ENCODE assay signal across 8 cellular contexts in genomic region chr1:222618001-222618879, GRCh38. TPM values are rescaled to one million over a fixed set of nuclear protein-coding genes. Genes with fewer than 3 reads are reported as not detected.
DNase-seq lines count a peak whose midpoint lies in the region; ATAC-seq and TF ChIP-seq lines count a peak whose summit lies in the region.

A gene with protein sequence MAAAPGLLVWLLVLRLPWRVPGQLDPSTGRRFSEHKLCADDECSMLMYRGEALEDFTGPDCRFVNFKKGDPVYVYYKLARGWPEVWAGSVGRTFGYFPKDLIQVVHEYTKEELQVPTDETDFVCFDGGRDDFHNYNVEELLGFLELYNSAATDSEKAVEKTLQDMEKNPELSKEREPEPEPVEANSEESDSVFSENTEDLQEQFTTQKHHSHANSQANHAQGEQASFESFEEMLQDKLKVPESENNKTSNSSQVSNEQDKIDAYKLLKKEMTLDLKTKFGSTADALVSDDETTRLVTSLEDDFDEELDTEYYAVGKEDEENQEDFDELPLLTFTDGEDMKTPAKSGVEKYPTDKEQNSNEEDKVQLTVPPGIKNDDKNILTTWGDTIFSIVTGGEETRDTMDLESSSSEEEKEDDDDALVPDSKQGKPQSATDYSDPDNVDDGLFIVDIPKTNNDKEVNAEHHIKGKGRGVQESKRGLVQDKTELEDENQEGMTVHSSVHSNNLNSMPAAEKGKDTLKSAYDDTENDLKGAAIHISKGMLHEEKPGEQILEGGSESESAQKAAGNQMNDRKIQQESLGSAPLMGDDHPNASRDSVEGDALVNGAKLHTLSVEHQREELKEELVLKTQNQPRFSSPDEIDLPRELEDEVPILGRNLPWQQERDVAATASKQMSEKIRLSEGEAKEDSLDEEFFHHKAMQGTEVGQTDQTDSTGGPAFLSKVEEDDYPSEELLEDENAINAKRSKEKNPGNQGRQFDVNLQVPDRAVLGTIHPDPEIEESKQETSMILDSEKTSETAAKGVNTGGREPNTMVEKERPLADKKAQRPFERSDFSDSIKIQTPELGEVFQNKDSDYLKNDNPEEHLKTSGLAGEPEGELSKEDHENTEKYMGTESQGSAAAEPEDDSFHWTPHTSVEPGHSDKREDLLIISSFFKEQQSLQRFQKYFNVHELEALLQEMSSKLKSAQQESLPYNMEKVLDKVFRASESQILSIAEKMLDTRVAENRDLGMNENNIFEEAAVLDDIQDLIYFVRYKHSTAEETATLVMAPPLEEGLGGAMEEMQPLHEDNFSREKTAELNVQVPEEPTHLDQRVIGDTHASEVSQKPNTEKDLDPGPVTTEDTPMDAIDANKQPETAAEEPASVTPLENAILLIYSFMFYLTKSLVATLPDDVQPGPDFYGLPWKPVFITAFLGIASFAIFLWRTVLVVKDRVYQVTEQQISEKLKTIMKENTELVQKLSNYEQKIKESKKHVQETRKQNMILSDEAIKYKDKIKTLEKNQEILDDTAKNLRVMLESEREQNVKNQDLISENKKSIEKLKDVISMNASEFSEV (N-terminal part only) (plus strand): TSS chr1:222618097. CDS start chr1:222618111, 14 bp downstream.

- H3K27ac Mint-ChIP-seq in CD4-positive, alpha-beta T cell: peak within 1 kb of the TSS; percentile 92
- peak within 1 kb of the TSS; percentile 93 for H3K27ac Mint-ChIP-seq in activated T-cell treated with anti-CD3 and anti-CD28 coated beads, Interleukin-2, amount 50 U/mL, for 72 hours
- H3K27ac Mint-ChIP-seq in naive thymus-derived CD8-positive, alpha-beta T cell: peak within 1 kb of the TSS; percentile 93 to 99 (median 98)

- H2AFZ ChIP-seq in PC-3 (ENCODE audit: low read length): peak within 1 kb of the TSS; percentile 81

- peaks cover 43% of the 10 kb centered on the region for H3K4me1 Mint-ChIP-seq in CD4-positive, alpha-beta T cell (ENCODE audit: low read depth)
- H3K4me1 Mint-ChIP-seq in activated T-cell treated with anti-CD3 and anti-CD28 coated beads, Interleukin-2, amount 50 U/mL, for 72 hours (ENCODE audit: low read depth): peaks cover 28% of the 10 kb centered on the region
- peaks cover 25 to 39% (median 37%) of the 10 kb centered on the region in 4 donors for H3K4me1 Mint-ChIP-seq in naive thymus-derived CD8-positive, alpha-beta T cell

- peaks cover 8% of the 10 kb centered on the region; the same call in 1 of the 2 replicates for H4K20me1 ChIP-seq in PC-3 (ENCODE audit: low read length)

- H3K9me3 Mint-ChIP-seq in CD4-positive, alpha-beta T cell: no peaks in the 10 kb centered on the region
- H3K9me3 Mint-ChIP-seq in activated T-cell treated with anti-CD3 and anti-CD28 coated beads, Interleukin-2, amount 50 U/mL, for 72 hours: no peaks in the 10 kb centered on the region
- no peaks in the 10 kb centered on the region for H3K9me3 Mint-ChIP-seq in naive thymus-derived CD8-positive, alpha-beta T cell

- POLR2A ChIA-PET in CD4-positive, alpha-beta T cell (lab: Charles Lee): interaction anchor here (1.4 to 3.1 kb wide), 4 partner anchors 16 to 95 kb away, joined by 3 to 19 read pairs (median 12); partner anchors contain the start of genes AIDA, BROX and TAF1A
- POLR2A ChIA-PET in PC-3 (lab: Charles Lee; ENCODE audit: unreplicated experiment): interaction anchor here (0.6 kb wide), 1 partner anchor 72 kb away, joined by 3 read pairs; no protein-coding TSS in a partner anchor
- POLR2A ChIA-PET in naive thymus-derived CD8-positive, alpha-beta T cell (lab: Charles Lee): interaction anchor here (0.6 to 2.9 kb wide), 5 partner anchors 16 to 622 kb away, joined by 3 to 15 read pairs (median 4); partner anchors contain the start of gene TAF1A

- no peaks in the 10 kb centered on the region for H3K9me2 ChIP-seq in PC-3 (replicated peaks; ENCODE audit: low read length)

- H3K27ac ChIP-seq in CD4-positive, alpha-beta T cell (ENCODE audit: low read depth, low read length): peak within 1 kb of the TSS; percentile 43
- H3K27ac ChIP-seq in PC-3 (ENCODE audit: low read length): no peak within 1 kb of the TSS
- H3K27ac ChIP-seq in stomach smooth muscle (ENCODE audit: low read length): peak within 1 kb of the TSS; percentile 59

- H3F3A ChIP-seq in PC-3 (ENCODE audit: low read length, unreplicated experiment): no peaks in the 10 kb centered on the region

- no peaks in the 10 kb centered on the region for H3K27me3 ChIP-seq in CD4-positive, alpha-beta T cell (ENCODE audit: control insufficient read depth, insufficient read depth, low read length)
- H3K27me3 ChIP-seq in PC-3 (ENCODE audit: low read length): no peaks in the 10 kb centered on the region
- H3K27me3 ChIP-seq in stomach smooth muscle (ENCODE audit: control insufficient read depth in 1 of 2, insufficient read depth in 2 of 2, low read length in 2 of 2): no peaks in the 10 kb centered on the region

- H3K9me3 ChIP-seq in CD4-positive, alpha-beta T cell (ENCODE audit: control insufficient read depth, low read length): no peaks in the 10 kb centered on the region
- no peaks in the 10 kb centered on the region for H3K9me3 ChIP-seq in PC-3 (ENCODE audit: low read length)
- no peaks in the 10 kb centered on the region for H3K9me3 ChIP-seq in stomach smooth muscle (ENCODE audit: control insufficient read depth in 2 of 2, low read length in 2 of 2)

- peak within 1 kb of the TSS; percentile 87 for H3K4me2 ChIP-seq in PC-3 (ENCODE audit: low read length)

- H3K36me3 ChIP-seq in PC-3 (ENCODE audit: low read depth, low read length) (peaks cover 6% of the 10 kb centered on the region; the same call in 1 of the 2 replicates), stomach smooth muscle (ENCODE audit: control insufficient read depth in 2 of 2, insufficient read depth in 2 of 2, low read length in 2 of 2) (peaks cover 3 to 6% of the 10 kb centered on the region in 2 donors)

- peak; percentile 6 to 80 (median 36) for DNase-seq in CD4-positive, alpha-beta T cell
- DNase-seq in PC-3 (peak; percentile 70), fibroblast of gingiva (ENCODE audit: low read depth) (peak; percentile 24)
- DNase-seq in activated T-cell treated with anti-CD3 and anti-CD28 coated beads, Interleukin-2, amount 50 U/mL, for 72 hours: peak; percentile 79 to 84
- peak; percentile 43 to 80 (median 59) for DNase-seq in naive thymus-derived CD8-positive, alpha-beta T cell

- peaks cover 28% of the 10 kb centered on the region for H3K27me3 Mint-ChIP-seq in CD4-positive, alpha-beta T cell
- H3K27me3 Mint-ChIP-seq in activated T-cell treated with anti-CD3 and anti-CD28 coated beads, Interleukin-2, amount 50 U/mL, for 72 hours (ENCODE audit: low read depth): peaks cover 15% of the 10 kb centered on the region
- H3K27me3 Mint-ChIP-seq in naive thymus-derived CD8-positive, alpha-beta T cell: peaks cover 3 to 20% (median 10%) of the 10 kb centered on the region in 5 donors

- CTCF ChIA-PET in CD4-positive, alpha-beta T cell (lab: Charles Lee): no interaction called here
- CTCF ChIA-PET in PC-3 (lab: Charles Lee): no interaction called here

- peaks cover 13% of the 10 kb centered on the region for H3K4me1 ChIP-seq in PC-3 (ENCODE audit: insufficient read depth, low read length)
- peaks cover 3% of the 10 kb centered on the region for H3K4me1 ChIP-seq in stomach smooth muscle (ENCODE audit: control insufficient read depth, insufficient read depth, low read length)

- H3K4me3 Mint-ChIP-seq in CD4-positive, alpha-beta T cell: peak within 1 kb of the TSS; percentile 94
- H3K4me3 Mint-ChIP-seq in activated T-cell treated with anti-CD3 and anti-CD28 coated beads, Interleukin-2, amount 50 U/mL, for 72 hours: peak within 1 kb of the TSS; percentile 88 to 90
- peak within 1 kb of the TSS; percentile 88 to 98 (median 94) for H3K4me3 Mint-ChIP-seq in naive thymus-derived CD8-positive, alpha-beta T cell

- H3K4me3 ChIP-seq in PC-3 (ENCODE audit: low read length) (peak within 1 kb of the TSS; percentile 84), stomach smooth muscle (ENCODE audit: low read length in 2 of 2) (peak within 1 kb of the TSS; percentile 84 to 85)

- TF ChIP-seq CTCF in CD4-positive, alpha-beta T cell (IDR thresholded peaks at IDR 0.05): no peak
- TF ChIP-seq CTCF in PC-3 (conservative IDR thresholded peaks at IDR 0.05; ENCODE audit: low read depth, low read length): no peak

- no TSS peak for BruUV-seq in PC-3 (replicated peaks; lab: Mats Ljungman, UMichigan)

- ATAC-seq in CD4-positive, alpha-beta T cell (ENCODE audit: poor library complexity): peak; percentile 35
- ATAC-seq in GM19351 (IDR thresholded peaks at IDR 0.05; ENCODE audit: unreplicated experiment) (peak; percentile 51), HG03460 (IDR thresholded peaks at IDR 0.05; ENCODE audit: unreplicated experiment) (peak; percentile 52), PC-3 (peak; percentile 65)
- ATAC-seq in activated T-cell treated with anti-CD3 and anti-CD28 coated beads, Interleukin-2, amount 50 U/mL, for 72 hours (replicated peaks in 1 of 2): peak; percentile 68
- ATAC-seq in naive thymus-derived CD8-positive, alpha-beta T cell: peak; percentile 42 to 55

- H3K36me3 Mint-ChIP-seq in CD4-positive, alpha-beta T cell (ENCODE audit: low read depth): peaks cover 51% of the 10 kb centered on the region
- H3K36me3 Mint-ChIP-seq in activated T-cell treated with anti-CD3 and anti-CD28 coated beads, Interleukin-2, amount 50 U/mL, for 72 hours (ENCODE audit: insufficient read depth in 2 of 2): peaks cover 2 to 3% of the 10 kb centered on the region in 2 donors
- peaks cover 0 to 24% (median 0%) of the 10 kb centered on the region in 3 donors for H3K36me3 Mint-ChIP-seq in naive thymus-derived CD8-positive, alpha-beta T cell

- intact Hi-C loops in CD4-positive, alpha-beta T cell (cut with DNase I, micrococcal nuclease): loop anchor here (1.0 to 10.0 kb wide), 6 partner anchors 19 to 873 kb away; partner anchors contain the start of genes DUSP10 (in 1 of the 2) and TAF1A (in 1 of the 2)
- intact Hi-C loops in PC-3 (cut with micrococcal nuclease): loop anchor here (1.0 to 2.0 kb wide), 2 partner anchors 17 to 26 kb away; no protein-coding TSS in a partner anchor

- peaks cover 27% of the 10 kb centered on the region for H3K79me2 ChIP-seq in PC-3 (ENCODE audit: low read length)

- H3K9ac ChIP-seq in PC-3 (ENCODE audit: low read length) (peak within 1 kb of the TSS; percentile 72), stomach smooth muscle (ENCODE audit: low read length in 2 of 2) (peak within 1 kb of the TSS; percentile 66 to 74)

RNA-seq across cellular contexts. Expression of the gene that starts here (rescaled TPM):
- total RNA-seq in CD4-positive, alpha-beta T cell: 100 to 1,000 TPM; 123 to 135 TPM
- total RNA-seq in PC-3 (2014; rRNA removed): 50.8 and 69.3 TPM in 2 replicates
- 10 to 100 TPM; 52.2 to 61.5 TPM for total RNA-seq in activated T-cell treated with anti-CD3 and anti-CD28 coated beads, Interleukin-2, amount 50 U/mL, for 72 hours
- total RNA-seq in naive thymus-derived CD8-positive, alpha-beta T cell: 100 to 1,000 TPM; 102 to 103 TPM
- 10 to 100 TPM; 36.7 to 65.0 (median 52.9) TPM for polyA plus RNA-seq in naive thymus-derived CD8-positive, alpha-beta T cell

Comparison
In these comparisons a context has a peak if more than half of its experiments do, and no peak if none do; other contexts are left out.
1. DNase-seq: peak in every context shown above with its lines; median percentile 82 in activated T-cell treated with anti-CD3 and anti-CD28 coated beads, Interleukin-2, amount 50 U/mL, for 72 hours; 70 in PC-3; 59 in naive thymus-derived CD8-positive, alpha-beta T cell; 36 in CD4-positive, alpha-beta T cell; 24 in fibroblast of gingiva.